17 cellular contexts compared by ENCODE assay signal in genomic region chr17:79355186-79355585, GRCh38.
DNase-seq lines count a peak whose midpoint lies in the region; ATAC-seq, FAIRE-seq and TF ChIP-seq lines count a peak whose summit lies in the region.
"Had no signal": no experiment of that assay in that cellular context is flagged by ENCODE, and none has a peak within 500 bp of the region (broad histone marks: within the 10 kb centered on the region; RNA-seq: fewer than 3 reads in every experiment).

No MANE protein-coding gene starts in this region.

- FAIRE-seq in A549 (lab: Jason Lieb, UNC) = peak; percentile 68
- FAIRE-seq: A204.1, GM12878, GM18507, H54, HTR-8/SVneo had no signal

- H3K27ac Mint-ChIP-seq in chondrocyte (ENCODE audit: unreplicated experiment) = no peak overlapping the region
- H3K27ac Mint-ChIP-seq: CD14-positive monocyte; CD8-positive, alpha-beta T cell had no signal

- TF ChIP-seq EP300 in A549 (IDR thresholded peaks at IDR 0.05) (no peak), stomach (IDR thresholded peaks at IDR 0.05) (no peak)

- no peaks in the 10 kb centered on the region for H3K9me3 Mint-ChIP-seq in chondrocyte (ENCODE audit: low read depth)

- TF ChIP-seq RAD21 in A549 (conservative IDR thresholded peaks at IDR 0.05 in 1 of 2, IDR thresholded peaks at IDR 0.05 in 1 of 2) = no peak

- H3K4ac ChIP-seq in mesendoderm (ENCODE audit: low read depth, low read length) = no peak overlapping the region

- H3K9me3 ChIP-seq in A549 = 0 out of 3 replicates have a peak, but pooled peaks cover 2% of the 10 kb centered on the region
- peaks cover 0 to 6% (median 1%) of the 10 kb centered on the region in 4 donors for H3K9me3 ChIP-seq in stomach
- H3K9me3 ChIP-seq: Caco-2 had no signal

- no peak overlapping the region for H3K9ac ChIP-seq in mesendoderm (ENCODE audit: low read length)
- H3K9ac ChIP-seq: GM23248 had no signal

- no peaks in the 10 kb centered on the region for H3K27me3 ChIP-seq in mesendoderm (ENCODE audit: insufficient read depth, low read length, poor library complexity)
- peaks cover 0 to 96% (median 31%) of the 10 kb centered on the region in 3 donors for H3K27me3 ChIP-seq in stomach

- POLR2A ChIA-PET in A549 (lab: Yijun Ruan, JAX) = no interaction called here

- peaks cover 49% of the 10 kb centered on the region for H3K27me3 Mint-ChIP-seq in chondrocyte (ENCODE audit: low read depth)

- H2BK15ac ChIP-seq in mesendoderm (replicated peaks; ENCODE audit: low read depth) = no peak overlapping the region

- H3K4me3 ChIP-seq in A549 (no peak overlapping the region), mesendoderm (ENCODE audit: low read length) (no peak overlapping the region), stomach (no peak overlapping the region)
- H3K4me3 ChIP-seq: GM12878, GM23248 had no signal

- CTCF ChIA-PET in A549 (lab: Yijun Ruan, JAX) = interaction anchor here (1.1 to 42.8 kb wide), 3 partner anchors 12 to 362 kb away, joined by 3 to 782 read pairs (median 6); no protein-coding TSS in a partner anchor

- no peak for ATAC-seq in A549
- ATAC-seq in HG03108 (IDR thresholded peaks at IDR 0.05; ENCODE audit: unreplicated experiment) = no peak
- ATAC-seq: CD8-positive, alpha-beta T cell; GM12878 had no signal

- no peak overlapping the region for H2BK120ac ChIP-seq in mesendoderm (ENCODE audit: low read depth, low read length)

- TF ChIP-seq POLR2A in A549 (IDR thresholded peaks at IDR 0.05; ENCODE audit: low read length) (no peak), stomach (IDR thresholded peaks at IDR 0.05) (no peak)

- H3K27ac ChIP-seq in A549 (no peak overlapping the region), mesendoderm (ENCODE audit: low read depth, low read length) (no peak overlapping the region), stomach (no peak overlapping the region)
- H3K27ac ChIP-seq: GM23248 had no signal

- H3K18ac ChIP-seq in mesendoderm (ENCODE audit: low read length) = no peak overlapping the region

- no peaks in the 10 kb centered on the region for H3K36me3 Mint-ChIP-seq in chondrocyte (ENCODE audit: low read depth)
- H3K36me3 Mint-ChIP-seq: CD14-positive monocyte; CD8-positive, alpha-beta T cell had no signal

- no peak overlapping the region for H4K8ac ChIP-seq in mesendoderm (ENCODE audit: low read depth, low read length)

- H3K4me2 ChIP-seq in A549 (no peak overlapping the region), mesendoderm (ENCODE audit: low read length) (no peak overlapping the region)

- intact Hi-C loops in stomach (cut with DNase I; ENCODE audit: low total_unique reads) = no loop called here

- no peak overlapping the region for H2BK5ac ChIP-seq in mesendoderm (ENCODE audit: low read length)

- DNase-seq in A549 (ENCODE audit: low read depth in 1 of 2, low spot score in 1 of 2) (no peak), DMS79 treated with DMSO at 0.1 percent for 48 hours (lab: John Stamatoyannopoulos, UW) (peak; percentile 41), NCI-H69 (lab: John Stamatoyannopoulos, UW) (peak; percentile 54), chondrocyte (ENCODE audit: low spot score) (peak; percentile 49), mesendoderm (no peak), NCI-H510A treated with DMSO at 0.1 percent for 48 hours (lab: John Stamatoyannopoulos, UW) (no peak), stomach (no peak)
- DNase-seq: Caco-2; CD8-positive, alpha-beta T cell; GM23248 had no signal

- H3K79me1 ChIP-seq in mesendoderm (ENCODE audit: low read length) = no peaks in the 10 kb centered on the region

- H4K5ac ChIP-seq in mesendoderm (ENCODE audit: low read length) = no peak overlapping the region

- H3K4me1 Mint-ChIP-seq in chondrocyte (ENCODE audit: low read depth) = no peaks in the 10 kb centered on the region
- H3K4me1 Mint-ChIP-seq: CD14-positive monocyte had no signal

- H3K4me1 ChIP-seq in A549 (no peaks in the 10 kb centered on the region), mesendoderm (ENCODE audit: control insufficient read depth, low read depth, low read length) (no peaks in the 10 kb centered on the region), stomach (no peaks in the 10 kb centered on the region)
- H3K4me1 ChIP-seq: Caco-2 had no signal

- H3K79me2 ChIP-seq in mesendoderm (ENCODE audit: control insufficient read depth, insufficient read depth, low read length) = no peaks in the 10 kb centered on the region

- TF ChIP-seq CTCF in A549 (IDR thresholded peaks at IDR 0.05) (no peak), chondrocyte (IDR thresholded peaks at IDR 0.05) (no peak), stomach (IDR thresholded peaks at IDR 0.05) (no peak)

- no peak overlapping the region for H3K4me3 Mint-ChIP-seq in chondrocyte (ENCODE audit: unreplicated experiment)
- H3K4me3 Mint-ChIP-seq: CD14-positive monocyte; CD8-positive, alpha-beta T cell had no signal

- H3K56ac ChIP-seq in mesendoderm (ENCODE audit: low read length) = no peak overlapping the region

- no peak overlapping the region for H3K23ac ChIP-seq in mesendoderm (ENCODE audit: low read length)

- H2AK5ac ChIP-seq in mesendoderm (ENCODE audit: low read length) = no peak overlapping the region

- no peaks in the 10 kb centered on the region for H3K36me3 ChIP-seq in mesendoderm (ENCODE audit: control insufficient read depth, insufficient read depth, low read length)
- no peaks in the 10 kb centered on the region for H3K36me3 ChIP-seq in stomach

- WGBS in A549 (ENCODE audit: missing lambda C conversion rate) = 71% methylated on average over 10 of the region's 10 CpGs
- WGBS in mesendoderm (ENCODE audit: extremely low coverage, insufficient coverage, low lambda C conversion rate) = no CpG with 5 or more reads among the region's 10 CpGs
- 45 to 58% (median 56%) methylated on average over 10 of the region's 10 CpGs for WGBS in stomach, 5 donors

TF ChIP-seq in A549, 52 proteins besides CTCF, POLR2A, EP300 and RAD21 (continues in another document):
- TF ChIP-seq NFE2L2 (conservative IDR thresholded peaks at IDR 0.05; ENCODE audit: low read length) = no peak
- no peak for TF ChIP-seq HDAC2 (IDR thresholded peaks at IDR 0.05)
- TF ChIP-seq RFX5 (IDR thresholded peaks at IDR 0.05) = no peak
- TF ChIP-seq, protein P1, sequence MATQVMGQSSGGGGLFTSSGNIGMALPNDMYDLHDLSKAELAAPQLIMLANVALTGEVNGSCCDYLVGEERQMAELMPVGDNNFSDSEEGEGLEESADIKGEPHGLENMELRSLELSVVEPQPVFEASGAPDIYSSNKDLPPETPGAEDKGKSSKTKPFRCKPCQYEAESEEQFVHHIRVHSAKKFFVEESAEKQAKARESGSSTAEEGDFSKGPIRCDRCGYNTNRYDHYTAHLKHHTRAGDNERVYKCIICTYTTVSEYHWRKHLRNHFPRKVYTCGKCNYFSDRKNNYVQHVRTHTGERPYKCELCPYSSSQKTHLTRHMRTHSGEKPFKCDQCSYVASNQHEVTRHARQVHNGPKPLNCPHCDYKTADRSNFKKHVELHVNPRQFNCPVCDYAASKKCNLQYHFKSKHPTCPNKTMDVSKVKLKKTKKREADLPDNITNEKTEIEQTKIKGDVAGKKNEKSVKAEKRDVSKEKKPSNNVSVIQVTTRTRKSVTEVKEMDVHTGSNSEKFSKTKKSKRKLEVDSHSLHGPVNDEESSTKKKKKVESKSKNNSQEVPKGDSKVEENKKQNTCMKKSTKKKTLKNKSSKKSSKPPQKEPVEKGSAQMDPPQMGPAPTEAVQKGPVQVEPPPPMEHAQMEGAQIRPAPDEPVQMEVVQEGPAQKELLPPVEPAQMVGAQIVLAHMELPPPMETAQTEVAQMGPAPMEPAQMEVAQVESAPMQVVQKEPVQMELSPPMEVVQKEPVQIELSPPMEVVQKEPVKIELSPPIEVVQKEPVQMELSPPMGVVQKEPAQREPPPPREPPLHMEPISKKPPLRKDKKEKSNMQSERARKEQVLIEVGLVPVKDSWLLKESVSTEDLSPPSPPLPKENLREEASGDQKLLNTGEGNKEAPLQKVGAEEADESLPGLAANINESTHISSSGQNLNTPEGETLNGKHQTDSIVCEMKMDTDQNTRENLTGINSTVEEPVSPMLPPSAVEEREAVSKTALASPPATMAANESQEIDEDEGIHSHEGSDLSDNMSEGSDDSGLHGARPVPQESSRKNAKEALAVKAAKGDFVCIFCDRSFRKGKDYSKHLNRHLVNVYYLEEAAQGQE (IDR thresholded peaks at IDR 0.05) = no peak
- TF ChIP-seq, protein P2, sequence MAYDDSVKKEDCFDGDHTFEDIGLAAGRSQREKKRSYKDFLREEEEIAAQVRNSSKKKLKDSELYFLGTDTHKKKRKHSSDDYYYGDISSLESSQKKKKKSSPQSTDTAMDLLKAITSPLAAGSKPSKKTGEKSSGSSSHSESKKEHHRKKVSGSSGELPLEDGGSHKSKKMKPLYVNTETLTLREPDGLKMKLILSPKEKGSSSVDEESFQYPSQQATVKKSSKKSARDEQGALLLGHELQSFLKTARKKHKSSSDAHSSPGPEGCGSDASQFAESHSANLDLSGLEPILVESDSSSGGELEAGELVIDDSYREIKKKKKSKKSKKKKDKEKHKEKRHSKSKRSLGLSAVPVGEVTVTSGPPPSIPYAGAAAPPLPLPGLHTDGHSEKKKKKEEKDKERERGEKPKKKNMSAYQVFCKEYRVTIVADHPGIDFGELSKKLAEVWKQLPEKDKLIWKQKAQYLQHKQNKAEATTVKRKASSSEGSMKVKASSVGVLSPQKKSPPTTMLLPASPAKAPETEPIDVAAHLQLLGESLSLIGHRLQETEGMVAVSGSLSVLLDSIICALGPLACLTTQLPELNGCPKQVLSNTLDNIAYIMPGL (CRISPR knock-in tag; IDR thresholded peaks at IDR 0.05; ENCODE audit: borderline replicate concordance) = no peak
- TF ChIP-seq, protein P3, sequence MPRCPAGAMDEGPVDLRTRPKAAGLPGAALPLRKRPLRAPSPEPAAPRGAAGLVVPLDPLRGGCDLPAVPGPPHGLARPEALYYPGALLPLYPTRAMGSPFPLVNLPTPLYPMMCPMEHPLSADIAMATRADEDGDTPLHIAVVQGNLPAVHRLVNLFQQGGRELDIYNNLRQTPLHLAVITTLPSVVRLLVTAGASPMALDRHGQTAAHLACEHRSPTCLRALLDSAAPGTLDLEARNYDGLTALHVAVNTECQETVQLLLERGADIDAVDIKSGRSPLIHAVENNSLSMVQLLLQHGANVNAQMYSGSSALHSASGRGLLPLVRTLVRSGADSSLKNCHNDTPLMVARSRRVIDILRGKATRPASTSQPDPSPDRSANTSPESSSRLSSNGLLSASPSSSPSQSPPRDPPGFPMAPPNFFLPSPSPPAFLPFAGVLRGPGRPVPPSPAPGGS (IDR thresholded peaks at IDR 0.05) = no peak
- TF ChIP-seq MAFK (IDR thresholded peaks at IDR 0.05; ENCODE audit: partially characterized antibody) = no peak
- no peak for TF ChIP-seq FOSL2 (IDR thresholded peaks at IDR 0.05)
- no peak for TF ChIP-seq FOSL2 (CRISPR knock-in tag; IDR thresholded peaks at IDR 0.05)
- no peak for TF ChIP-seq HEYL (CRISPR knock-in tag; IDR thresholded peaks at IDR 0.05)
- no peak for TF ChIP-seq EHF (CRISPR knock-in tag; IDR thresholded peaks at IDR 0.05)
- no peak for TF ChIP-seq BHLHE40 (IDR thresholded peaks at IDR 0.05; ENCODE audit: low read depth, low read length)
- no peak for TF ChIP-seq CHD2 (IDR thresholded peaks at IDR 0.05; ENCODE audit: low read length, partially characterized antibody)
- no peak for TF ChIP-seq GATA3 (IDR thresholded peaks at IDR 0.05; ENCODE audit: borderline replicate concordance)
- no peak for TF ChIP-seq ZNF302 (CRISPR knock-in tag; IDR thresholded peaks at IDR 0.05)
- TF ChIP-seq JUNB (IDR thresholded peaks at IDR 0.05) = no peak

Comparison
In these comparisons a context has a peak if more than half of its experiments do, and no peak if none do; other contexts are left out.
1. DNase-seq: peak in DMS79 treated with DMSO at 0.1 percent for 48 hours (single experiment), NCI-H69 (single experiment) and chondrocyte (single experiment); none in A549 (0 of 2), mesendoderm (single experiment), NCI-H510A treated with DMSO at 0.1 percent for 48 hours (single experiment) and stomach (single experiment).